Comparison of ENCODE assay signal across 7 cellular contexts in genomic region chr12:9455516-9455915, GRCh38.
DNase-seq lines count a peak whose midpoint lies in the region; ATAC-seq, FAIRE-seq and TF ChIP-seq lines count a peak whose summit lies in the region.
"Not testable (repeated sequence)": the region's sequence is repeated elsewhere in the genome, so short reads cannot be mapped to it uniquely, and the experiment has no call there.

No MANE protein-coding gene starts in this region.

- not testable (repeated sequence) for H3K4me1 Mint-ChIP-seq in HFFc6 (ENCODE audit: low read depth); activated T-cell treated with anti-CD3 and anti-CD28 coated beads, Interleukin-2, amount 50 U/mL, for 4 hours (ENCODE audit: low read depth)

- H3K4me3 ChIP-seq in breast epithelium; fibroblast of mammary gland (ENCODE audit: control insufficient read depth, low read depth, low read length); keratinocyte (ENCODE audit: control insufficient read depth in 2 of 3, extremely low read depth in 1 of 3, insufficient read depth in 2 of 3, low read depth in 1 of 3, low read length in 3 of 3); skeletal muscle cell (ENCODE audit: low read depth, low read length): not testable (repeated sequence)

- FAIRE-seq in keratinocyte (lab: Jason Lieb, UNC): peak; percentile 20

- not testable (repeated sequence) for H3K9me1 ChIP-seq in keratinocyte (ENCODE audit: control insufficient read depth, extremely low read depth, insufficient read depth, low read length)

- not testable (repeated sequence) for H3K27me3 ChIP-seq in breast epithelium; keratinocyte (ENCODE audit: control insufficient read depth, extremely low read depth, insufficient read depth, low read length)

- H3K4me2 ChIP-seq in keratinocyte (ENCODE audit: control insufficient read depth, extremely low read depth, insufficient read depth, low read depth, low read length): not testable (repeated sequence)

- not testable (repeated sequence) for H4K20me1 ChIP-seq in keratinocyte (ENCODE audit: control insufficient read depth, extremely low read depth, insufficient read depth, low read length)

- H3K9ac ChIP-seq in keratinocyte (ENCODE audit: control insufficient read depth, extremely low read depth, insufficient read depth, low read length): not testable (repeated sequence)

- H3K9me3 Mint-ChIP-seq in HFFc6; activated T-cell treated with anti-CD3 and anti-CD28 coated beads, Interleukin-2, amount 50 U/mL, for 4 hours: not testable (repeated sequence)

- not testable (repeated sequence) for H2AFZ ChIP-seq in keratinocyte (ENCODE audit: control insufficient read depth, low read length)

- H3K27ac Mint-ChIP-seq in HFFc6: not testable (repeated sequence)

- peak; percentile 48 to 51 for ATAC-seq in activated T-cell treated with anti-CD3 and anti-CD28 coated beads, Interleukin-2, amount 50 U/mL, for 4 hours

- not testable (repeated sequence) for H3K79me2 ChIP-seq in keratinocyte (ENCODE audit: control insufficient read depth, insufficient read depth, low read length)

- peak; percentile 48 for DNase-seq in HFFc6
- DNase-seq in RKO (ENCODE audit: low spot score): peak; percentile 6
- not testable (repeated sequence) for DNase-seq in activated T-cell treated with anti-CD3 and anti-CD28 coated beads, Interleukin-2, amount 50 U/mL, for 4 hours; keratinocyte (ENCODE audit: low read depth, low spot score)
- peak; percentile 30 to 58 for DNase-seq in breast epithelium (ENCODE audit: low spot score in 2 of 2)
- DNase-seq in fibroblast of mammary gland (ENCODE audit: low read depth): peak; percentile 81
- DNase-seq in skeletal muscle cell (ENCODE audit: low read depth): peak; percentile 43

- TF ChIP-seq POLR2A in breast epithelium (IDR thresholded peaks at IDR 0.05): not testable (repeated sequence)

- not testable (repeated sequence) for H3K27ac ChIP-seq in breast epithelium; keratinocyte (ENCODE audit: control insufficient read depth, insufficient read depth, low read length)

- not testable (repeated sequence) for H3K4me3 Mint-ChIP-seq in HFFc6; activated T-cell treated with anti-CD3 and anti-CD28 coated beads, Interleukin-2, amount 50 U/mL, for 4 hours

- not testable (repeated sequence) for H3K27me3 Mint-ChIP-seq in HFFc6 (ENCODE audit: insufficient read depth); activated T-cell treated with anti-CD3 and anti-CD28 coated beads, Interleukin-2, amount 50 U/mL, for 4 hours (ENCODE audit: low read depth)

- H3K36me3 Mint-ChIP-seq in HFFc6 (ENCODE audit: low read depth); activated T-cell treated with anti-CD3 and anti-CD28 coated beads, Interleukin-2, amount 50 U/mL, for 4 hours (ENCODE audit: insufficient read depth): not testable (repeated sequence)

- not testable (repeated sequence) for H3K36me3 ChIP-seq in breast epithelium; keratinocyte (ENCODE audit: control insufficient read depth in 2 of 2, extremely low read depth in 1 of 2, insufficient read depth in 2 of 2, low read length in 2 of 2)

- dilution Hi-C loops in keratinocyte (cut with MboI; ENCODE audit: extremely low pct_ligation_motif_present, low sequenced_read_pairs): not testable (repeated sequence)

- intact Hi-C loops in breast epithelium (cut with DNase I; ENCODE audit: low total_unique reads): not testable (repeated sequence)

- H3K4me1 ChIP-seq in breast epithelium; keratinocyte (ENCODE audit: control insufficient read depth, extremely low read depth, insufficient read depth, low read length): not testable (repeated sequence)

- TF ChIP-seq CTCF in HFFc6 (IDR thresholded peaks at IDR 0.05); breast epithelium (IDR thresholded peaks at IDR 0.05); fibroblast of mammary gland (conservative IDR thresholded peaks at IDR 0.05; ENCODE audit: control insufficient read depth, insufficient read depth, low read depth, low read length); keratinocyte (optimal IDR thresholded peaks at IDR 0.05 in 1 of 3, IDR thresholded peaks at IDR 0.05 in 1 of 3, conservative IDR thresholded peaks at IDR 0.05 in 1 of 3; ENCODE audit: extremely low read depth in 1 of 3, insufficient read depth in 2 of 3, low read length in 3 of 3): not testable (repeated sequence)

- not testable (repeated sequence) for H3K9me3 ChIP-seq in breast epithelium; keratinocyte (ENCODE audit: control insufficient read depth, low read depth, low read length)
